Comparison of ENCODE assay signal across 10 cellular contexts in the genomic region with DNA sequence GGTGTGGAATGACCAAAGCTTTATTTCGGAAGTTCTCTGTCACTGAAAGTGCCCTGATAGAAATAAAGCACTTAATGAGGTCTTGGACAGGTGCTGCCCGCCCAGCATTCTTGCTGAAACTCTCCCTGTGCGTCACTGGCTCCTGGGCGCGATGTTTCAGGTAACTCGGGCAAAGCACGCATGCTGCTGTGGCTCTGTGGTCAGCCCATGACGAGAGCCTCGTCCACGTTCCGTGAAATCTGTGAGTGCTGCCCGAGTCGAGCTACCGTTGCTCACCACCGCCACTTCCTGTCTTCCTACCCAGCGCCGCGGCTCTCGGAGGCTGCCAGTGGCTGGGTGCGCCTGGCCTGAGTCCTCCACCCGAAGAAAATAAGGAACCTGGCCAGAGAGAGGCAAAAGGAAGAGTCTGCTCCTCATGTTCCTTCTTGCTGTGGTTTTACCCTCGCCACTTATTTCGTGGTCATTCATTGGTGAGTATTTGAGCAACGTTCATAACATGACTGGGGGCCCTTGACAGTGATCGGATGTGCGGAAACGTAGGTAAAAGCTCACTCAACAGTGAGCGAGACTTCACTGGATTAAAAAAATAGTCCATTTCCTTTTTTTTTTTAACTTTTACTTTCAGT.
DNase-seq lines count a peak whose midpoint lies in the region; ATAC-seq and TF ChIP-seq lines count a peak whose summit lies in the region.
"Had no signal": no experiment of that assay in that cellular context is flagged by ENCODE, and none has a peak within 500 bp of the region (broad histone marks: within the 10 kb centered on the region; RNA-seq: fewer than 3 reads in every experiment).

No MANE protein-coding gene starts in this region.

- 74 to 80% methylated on average over 28 of the region's 28 CpGs for WGBS in esophagus, 2 donors
- 94 to 97% methylated on average over 22 to 28 of the region's 28 CpGs for WGBS in endodermal cell (ENCODE audit: insufficient coverage in 1 of 2, insufficient read length in 1 of 2), 2 experiments

- no peaks in the 10 kb centered on the region for H3K27me3 ChIP-seq in esophagus (ENCODE audit: control insufficient read depth in 1 of 2, insufficient read depth in 2 of 2, low read length in 2 of 2)
- H3K27me3 ChIP-seq in endodermal cell (ENCODE audit: control insufficient read depth, insufficient read depth, low read length, poor library complexity, severe bottlenecking) = no peaks in the 10 kb centered on the region
- H3K27me3 ChIP-seq: cardiac muscle cell had no signal

- no peaks in the 10 kb centered on the region for H3K4me1 ChIP-seq in esophagus (ENCODE audit: control insufficient read depth in 2 of 2, insufficient read depth in 2 of 2, low read length in 1 of 2)
- no peaks in the 10 kb centered on the region for H3K4me1 ChIP-seq in endodermal cell (ENCODE audit: control insufficient read depth, insufficient read depth, low read length)

- H3K4me3 Mint-ChIP-seq in activated CD4-positive, alpha-beta T cell treated with anti-CD3 and anti-CD28 coated beads, Interleukin-2, amount 10 ng/mL, durations not matched to agents 7 days and 5 days = peak overlapping the region; percentile 73
- no peak overlapping the region for H3K4me3 Mint-ChIP-seq in endodermal cell

- ATAC-seq in GM19438 (IDR thresholded peaks at IDR 0.05; ENCODE audit: low read depth, unreplicated experiment) (peak; percentile 88), HG03558 (IDR thresholded peaks at IDR 0.05; ENCODE audit: extremely low read depth, unreplicated experiment) (peak; percentile 42)
- ATAC-seq: A549 had no signal

- TF ChIP-seq CTCF in endodermal cell (conservative IDR thresholded peaks at IDR 0.05) = no peak

- CTCF ChIA-PET in activated CD4-positive, alpha-beta T cell treated with anti-CD3 and anti-CD28 coated beads, Interleukin-2, amount 10 ng/mL, durations not matched to agents 7 days and 5 days (lab: Charles Lee) = interaction anchor here (0.6 to 5.2 kb wide), 10 partner anchors 10 to 531 kb away, joined by 3 to 23 read pairs (median 4); no protein-coding TSS in a partner anchor

- H3K36me3 Mint-ChIP-seq in activated CD4-positive, alpha-beta T cell treated with anti-CD3 and anti-CD28 coated beads, Interleukin-2, amount 10 ng/mL, durations not matched to agents 7 days and 5 days (ENCODE audit: low read depth) = no peaks in the 10 kb centered on the region
- H3K36me3 Mint-ChIP-seq in endodermal cell (ENCODE audit: low read depth) = no peaks in the 10 kb centered on the region

- DNase-seq in AML-193 (lab: John Stamatoyannopoulos, UW) = peak; percentile 98 to 99
- peak; percentile 81 for DNase-seq in activated CD4-positive, alpha-beta T cell treated with anti-CD3 and anti-CD28 coated beads, Interleukin-2, amount 10 ng/mL, durations not matched to agents 7 days and 5 days
- peak; percentile 40 to 55 for DNase-seq in stimulated activated CD4-positive, alpha-beta T cell treated with anti-CD3 and anti-CD28 coated beads, Interleukin-15, amount 100 ng/mL, for 1 hour (ENCODE audit: low read depth in 1 of 2, low spot score in 1 of 2)
- DNase-seq in endodermal cell = no peak
- DNase-seq in COLO829 (ENCODE audit: low spot score) = no peak

- H3K9ac ChIP-seq in endodermal cell (ENCODE audit: extremely low read depth, low read length, poor library complexity, severe bottlenecking) = no peak overlapping the region

- peak overlapping the region; percentile 38 to 57 for H3K27ac ChIP-seq in esophagus (ENCODE audit: low read depth in 2 of 2, low read length in 1 of 2)
- H3K27ac ChIP-seq in endodermal cell (ENCODE audit: low read depth, low read length) = no peak overlapping the region
- H3K27ac ChIP-seq: cardiac muscle cell had no signal

- peak overlapping the region; percentile 96 for H3K27ac Mint-ChIP-seq in activated CD4-positive, alpha-beta T cell treated with anti-CD3 and anti-CD28 coated beads, Interleukin-2, amount 10 ng/mL, durations not matched to agents 7 days and 5 days
- no peak overlapping the region for H3K27ac Mint-ChIP-seq in endodermal cell

- no peaks in the 10 kb centered on the region for H3K9me3 ChIP-seq in esophagus (ENCODE audit: control insufficient read depth in 2 of 2, insufficient read depth in 1 of 2, low read depth in 1 of 2, low read length in 1 of 2)
- no peaks in the 10 kb centered on the region for H3K9me3 ChIP-seq in endodermal cell (ENCODE audit: control insufficient read depth, low read length)
- H3K9me3 ChIP-seq: A549 had no signal

- POLR2A ChIA-PET in activated CD4-positive, alpha-beta T cell treated with anti-CD3 and anti-CD28 coated beads, Interleukin-2, amount 10 ng/mL, durations not matched to agents 7 days and 5 days (lab: Charles Lee) = interaction anchor here (0.5 to 0.8 kb wide), 6 partner anchors 27 to 109 kb away, joined by 3 to 12 read pairs (median 4); no protein-coding TSS in a partner anchor

- no peaks in the 10 kb centered on the region for H3K9me3 Mint-ChIP-seq in activated CD4-positive, alpha-beta T cell treated with anti-CD3 and anti-CD28 coated beads, Interleukin-2, amount 10 ng/mL, durations not matched to agents 7 days and 5 days
- H3K9me3 Mint-ChIP-seq in endodermal cell = no peaks in the 10 kb centered on the region

- H3K4me3 ChIP-seq in esophagus (ENCODE audit: low read depth in 1 of 2, low read length in 2 of 2) (no peak overlapping the region), endodermal cell (ENCODE audit: low read length) (no peak overlapping the region)
- H3K4me3 ChIP-seq: A549, cardiac muscle cell had no signal

- no peaks in the 10 kb centered on the region for H3K27me3 Mint-ChIP-seq in activated CD4-positive, alpha-beta T cell treated with anti-CD3 and anti-CD28 coated beads, Interleukin-2, amount 10 ng/mL, durations not matched to agents 7 days and 5 days
- no peaks in the 10 kb centered on the region for H3K27me3 Mint-ChIP-seq in endodermal cell (ENCODE audit: insufficient read depth)

- H3K36me3 ChIP-seq in esophagus (ENCODE audit: control insufficient read depth in 2 of 2, insufficient read depth in 2 of 2, low read length in 1 of 2) (no peaks in the 10 kb centered on the region), endodermal cell (ENCODE audit: control insufficient read depth, insufficient read depth, low read length) (no peaks in the 10 kb centered on the region)
- H3K36me3 ChIP-seq: cardiac muscle cell had no signal

- H3K4me1 Mint-ChIP-seq in activated CD4-positive, alpha-beta T cell treated with anti-CD3 and anti-CD28 coated beads, Interleukin-2, amount 10 ng/mL, durations not matched to agents 7 days and 5 days = peaks cover 79% of the 10 kb centered on the region
- H3K4me1 Mint-ChIP-seq in endodermal cell = peaks cover 6% of the 10 kb centered on the region

Comparison
In these comparisons a context has a peak if more than half of its experiments do, and no peak if none do; other contexts are left out.
1. DNase-seq: peak in AML-193 (2 of 2), activated CD4-positive, alpha-beta T cell treated with anti-CD3 and anti-CD28 coated beads, Interleukin-2, amount 10 ng/mL, durations not matched to agents 7 days and 5 days (single experiment) and stimulated activated CD4-positive, alpha-beta T cell treated with anti-CD3 and anti-CD28 coated beads, Interleukin-15, amount 100 ng/mL, for 1 hour (2 of 2); none in endodermal cell (single experiment) and COLO829 (single experiment).